25 cellular contexts compared by ENCODE assay signal in genomic region chr14:83433618-83434017, GRCh38.
"Had no signal": no experiment of that assay in that cellular context is flagged by ENCODE, and none has a peak within 500 bp of the region (broad histone marks: within the 10 kb centered on the region; RNA-seq: fewer than 3 reads in every experiment).

No MANE protein-coding gene starts in this region.

- H3K9ac ChIP-seq: neural progenitor cell had no signal

- H3K27ac Mint-ChIP-seq: dendritic cell treated with granulocyte-macrophage colony-stimulating factor and Interleukin-4, amounts not matched to agents 40 ng/mL and 50 ng/mL, for 4 days; endodermal cell; naive thymus-derived CD4-positive, alpha-beta T cell; nephron; neural progenitor cell; stimulated activated effector memory CD8-positive, alpha-beta T cell treated with anti-CD3 and anti-CD28 coated beads, Interleukin-12 subunit alpha, Interleukin-12 subunit beta, amount 100 ng/mL, for 72 hours had no signal

- H3K79me2 ChIP-seq: hepatocyte had no signal

- H3K27me3 Mint-ChIP-seq: dendritic cell treated with granulocyte-macrophage colony-stimulating factor and Interleukin-4, amounts not matched to agents 40 ng/mL and 50 ng/mL, for 4 days; naive thymus-derived CD4-positive, alpha-beta T cell had no signal

- H2AFZ ChIP-seq: hepatocyte, neural progenitor cell had no signal

- H3K36me3 ChIP-seq: gastrocnemius medialis, left lung, neural progenitor cell, prostate gland, right atrium auricular region, stomach, thyroid gland, vagina had no signal

- H3K4me3 Mint-ChIP-seq: dendritic cell treated with granulocyte-macrophage colony-stimulating factor and Interleukin-4, amounts not matched to agents 40 ng/mL and 50 ng/mL, for 4 days; endodermal cell; naive thymus-derived CD4-positive, alpha-beta T cell; nephron; neural progenitor cell; stimulated activated effector memory CD8-positive, alpha-beta T cell treated with anti-CD3 and anti-CD28 coated beads, Interleukin-12 subunit alpha, Interleukin-12 subunit beta, amount 100 ng/mL, for 72 hours had no signal

- H3K9me3 Mint-ChIP-seq: dendritic cell treated with granulocyte-macrophage colony-stimulating factor and Interleukin-4, amounts not matched to agents 40 ng/mL and 50 ng/mL, for 4 days; endodermal cell; neural progenitor cell had no signal

- H3K27ac ChIP-seq: epithelial cell of prostate, gastrocnemius medialis, hepatocyte, left lung, neural progenitor cell, prostate gland, right atrium auricular region, stomach, thyroid gland, vagina had no signal

- DNase-seq: effector CD8-positive, alpha-beta T cell; endodermal cell; gastrocnemius medialis; head of caudate nucleus; left cardiac atrium; left lung; mesendoderm; midbrain; naive thymus-derived CD4-positive, alpha-beta T cell; nucleus accumbens; stimulated activated CD4-positive, alpha-beta T cell treated with anti-CD3 and anti-CD28 coated beads, Interleukin-2, amount 100 ng/mL, for 24 hours; stimulated activated CD4-positive, alpha-beta T cell treated with anti-CD3 and anti-CD28 coated beads, Interleukin-4, amount 100 ng/mL, for 24 hours; stimulated activated naive CD4-positive, alpha-beta T cell treated with Interleukin-2 at 50 U/mL for 16 hours; stomach; thyroid gland; trophoblast cell had no signal

- H3K27me3 ChIP-seq: gastrocnemius medialis, hepatocyte, left lung, neural progenitor cell, right atrium auricular region, stomach, thyroid gland, vagina had no signal

- H3K9me3 ChIP-seq: gastrocnemius medialis, left lung, prostate gland, right atrium auricular region, stomach, thyroid gland, vagina had no signal

- H3K4me2 ChIP-seq: hepatocyte, neural progenitor cell had no signal

- H3K4me1 ChIP-seq: gastrocnemius medialis, left lung, neural progenitor cell, prostate gland, right atrium auricular region, stomach, thyroid gland, vagina had no signal

- H3K36me3 Mint-ChIP-seq: naive thymus-derived CD4-positive, alpha-beta T cell; neural progenitor cell; stimulated activated effector memory CD8-positive, alpha-beta T cell treated with anti-CD3 and anti-CD28 coated beads, Interleukin-12 subunit alpha, Interleukin-12 subunit beta, amount 100 ng/mL, for 72 hours had no signal

- H3K4me1 Mint-ChIP-seq: endodermal cell; naive thymus-derived CD4-positive, alpha-beta T cell; nephron; neural progenitor cell; stimulated activated effector memory CD8-positive, alpha-beta T cell treated with anti-CD3 and anti-CD28 coated beads, Interleukin-12 subunit alpha, Interleukin-12 subunit beta, amount 100 ng/mL, for 72 hours had no signal

- H3K4me3 ChIP-seq: gastrocnemius medialis, hepatocyte, left lung, neural progenitor cell, prostate gland, right atrium auricular region, stomach, thyroid gland, vagina had no signal
